Comparison of ENCODE assay signal across 16 cellular contexts in genomic region chr15:67761343-67761742, GRCh38.
DNase-seq lines count a peak whose midpoint lies in the region; ATAC-seq, FAIRE-seq and TF ChIP-seq lines count a peak whose summit lies in the region.
"Had no signal": no experiment of that assay in that cellular context is flagged by ENCODE, and none has a peak within 500 bp of the region (broad histone marks: within the 10 kb centered on the region; RNA-seq: fewer than 3 reads in every experiment).

No MANE protein-coding gene starts in this region.

- H3K4me2 ChIP-seq in Loucy (ENCODE audit: low read depth, low read length, poor library complexity, severe bottlenecking), result peak overlapping the region; percentile 34

- peak overlapping the region; percentile 44 for H3K9ac ChIP-seq in Loucy (ENCODE audit: low read depth, low read length, poor library complexity, severe bottlenecking)
- H3K9ac ChIP-seq: GM23248 had no signal

- TF ChIP-seq CTCF in Loucy (conservative IDR thresholded peaks at IDR 0.05; ENCODE audit: low read length), result no peak
- TF ChIP-seq CTCF in mucosa of descending colon (IDR thresholded peaks at IDR 0.05), result no peak
- TF ChIP-seq CTCF in chondrocyte (IDR thresholded peaks at IDR 0.05), result no peak
- TF ChIP-seq CTCF in upper lobe of left lung (IDR thresholded peaks at IDR 0.05), result no peak

- no peaks in the 10 kb centered on the region for H4K20me1 ChIP-seq in Loucy (ENCODE audit: insufficient read depth, low read length, poor library complexity, severe bottlenecking)

- H3F3A ChIP-seq in Loucy (ENCODE audit: low read depth), result no peaks in the 10 kb centered on the region; the same call in 1 of the 2 replicates

- no peaks in the 10 kb centered on the region for H3K79me2 ChIP-seq in Loucy (ENCODE audit: insufficient read depth, low read length)

- no peaks in the 10 kb centered on the region for H3K27me3 Mint-ChIP-seq in T-helper 17 cell
- no peaks in the 10 kb centered on the region for H3K27me3 Mint-ChIP-seq in chondrocyte (ENCODE audit: low read depth)
- H3K27me3 Mint-ChIP-seq: activated CD4-positive, alpha-beta T cell treated with anti-CD3 and anti-CD28 coated beads for 36 hours; CD4-positive, alpha-beta memory T cell had no signal

- TF ChIP-seq POLR2A in GM12891 (IDR thresholded peaks at IDR 0.05; ENCODE audit: low read depth, low read length) (no peak), upper lobe of left lung (IDR thresholded peaks at IDR 0.05) (no peak)

- no peak overlapping the region for H3K4me3 Mint-ChIP-seq in T-helper 17 cell
- H3K4me3 Mint-ChIP-seq in chondrocyte (ENCODE audit: unreplicated experiment), result no peak overlapping the region
- H3K4me3 Mint-ChIP-seq: activated CD4-positive, alpha-beta T cell treated with anti-CD3 and anti-CD28 coated beads for 36 hours; T-helper 1 cell treated with Interleukin-12 subunit alpha and Interleukin-12 subunit beta and Interleukin-4 antibody, amounts not matched to agents 30 μg/mL and 1 μg/mL, for 36 hours had no signal

- H3K4me3 ChIP-seq in Loucy (ENCODE audit: low read length, poor library complexity, severe bottlenecking), result peak overlapping the region; percentile 16
- H3K4me3 ChIP-seq in mucosa of descending colon, result no peak overlapping the region
- H3K4me3 ChIP-seq in upper lobe of left lung, result no peak overlapping the region
- H3K4me3 ChIP-seq: GM23248 had no signal

- H2AFZ ChIP-seq in Loucy (ENCODE audit: low read length), result no peak overlapping the region
- H2AFZ ChIP-seq: GM23248 had no signal

- no peaks in the 10 kb centered on the region for H3K9me2 ChIP-seq in Loucy (replicated peaks; ENCODE audit: low read depth, low read length)

- H3K9me3 Mint-ChIP-seq in chondrocyte (ENCODE audit: low read depth), result no peaks in the 10 kb centered on the region
- H3K9me3 Mint-ChIP-seq: CD4-positive, alpha-beta memory T cell; T-helper 1 cell treated with Interleukin-12 subunit alpha and Interleukin-12 subunit beta and Interleukin-4 antibody, amounts not matched to agents 30 μg/mL and 1 μg/mL, for 36 hours had no signal

- no peak for DNase-seq in GM12891 (ENCODE audit: insufficient read length, low spot score)
- DNase-seq in T-helper 17 cell, result no peak
- DNase-seq in mucosa of descending colon, result peak in 1 of 3 donors; percentile 27
- DNase-seq in OCI-M2 (lab: John Stamatoyannopoulos, UW; ENCODE audit: unreplicated experiment), result no peak
- no peak for DNase-seq in chondrocyte (ENCODE audit: low spot score)
- DNase-seq in upper lobe of left lung, result no peak
- DNase-seq: activated CD4-positive, alpha-beta T cell treated with anti-CD3 and anti-CD28 coated beads for 36 hours; CD4-positive, alpha-beta memory T cell; GM23248; mesenchymal stem cell; NCI-H446 treated with DMSO at 0.1 percent for 48 hours; RPMI8226; stimulated activated naive CD8-positive, alpha-beta T cell treated with anti-CD3 and anti-CD28 coated beads, Interleukin-15, Interleukin-2, amounts not matched to agents 100 U/mL and 50 U/mL, for 24 hours had no signal

- H3K4me1 ChIP-seq in Loucy (ENCODE audit: insufficient read depth, low read length, poor library complexity, severe bottlenecking) (peaks cover 87% of the 10 kb centered on the region), mucosa of descending colon (ENCODE audit: low read depth) (peaks cover 14% of the 10 kb centered on the region), upper lobe of left lung (no peaks in the 10 kb centered on the region)

- H3K27me3 ChIP-seq in Loucy (ENCODE audit: insufficient read depth, low read length, poor library complexity, severe bottlenecking) (no peaks in the 10 kb centered on the region), upper lobe of left lung (no peaks in the 10 kb centered on the region)

- no peak for TF ChIP-seq EP300 in upper lobe of left lung (IDR thresholded peaks at IDR 0.05)

- H3K27ac ChIP-seq in upper lobe of left lung, result no peak overlapping the region
- H3K27ac ChIP-seq: GM23248 had no signal

- no peaks in the 10 kb centered on the region for H3K36me3 ChIP-seq in Loucy (ENCODE audit: insufficient read depth, low read length)
- H3K36me3 ChIP-seq in mucosa of descending colon (ENCODE audit: low read depth), result no peaks in the 10 kb centered on the region
- H3K36me3 ChIP-seq in upper lobe of left lung, result no peaks in the 10 kb centered on the region

- H3K9me3 ChIP-seq in Loucy (ENCODE audit: insufficient read depth, low read depth, low read length) (no peaks in the 10 kb centered on the region), T-helper 17 cell (ENCODE audit: control insufficient read depth, low read length, poor library complexity, severe bottlenecking) (no peaks in the 10 kb centered on the region), mucosa of descending colon (no peaks in the 10 kb centered on the region), upper lobe of left lung (no peaks in the 10 kb centered on the region)

- 65 to 67% methylated on average over 4 of the region's 4 CpGs for WGBS in upper lobe of left lung, 2 donors

- intact Hi-C loops in mucosa of descending colon (cut with DNase I, micrococcal nuclease), result no loop called here

- peak; percentile 77 for FAIRE-seq in GM12891 (lab: Jason Lieb, UNC)

- H3K27ac Mint-ChIP-seq in T-helper 17 cell (peak overlapping the region; percentile 27), chondrocyte (ENCODE audit: unreplicated experiment) (no peak overlapping the region)
- H3K27ac Mint-ChIP-seq: activated CD4-positive, alpha-beta T cell treated with anti-CD3 and anti-CD28 coated beads for 36 hours; T-helper 1 cell treated with Interleukin-12 subunit alpha and Interleukin-12 subunit beta and Interleukin-4 antibody, amounts not matched to agents 30 μg/mL and 1 μg/mL, for 36 hours had no signal

- no peak for ATAC-seq in T-helper 17 cell
- peak; percentile 97 for ATAC-seq in mucosa of descending colon
- no peak for ATAC-seq in HG02840 (IDR thresholded peaks at IDR 0.05; ENCODE audit: low FRiP score, unreplicated experiment)
- no peak for ATAC-seq in upper lobe of left lung (ENCODE audit: low FRiP score in 2 of 2)
- ATAC-seq: activated CD4-positive, alpha-beta T cell treated with anti-CD3 and anti-CD28 coated beads for 36 hours; stimulated activated naive CD8-positive, alpha-beta T cell treated with anti-CD3 and anti-CD28 coated beads, Interleukin-15, Interleukin-2, amounts not matched to agents 100 U/mL and 50 U/mL, for 24 hours had no signal

- H3K4me1 Mint-ChIP-seq in T-helper 17 cell (peaks cover 43% of the 10 kb centered on the region), chondrocyte (ENCODE audit: low read depth) (peaks cover 4% of the 10 kb centered on the region)

- H3K36me3 Mint-ChIP-seq in T-helper 17 cell (ENCODE audit: low read depth) (no peaks in the 10 kb centered on the region), chondrocyte (ENCODE audit: low read depth) (peaks cover 3% of the 10 kb centered on the region)

TF ChIP-seq in GM12891, 5 proteins besides CTCF, POLR2A, EP300 and RAD21:
- TF ChIP-seq TAF1 (IDR thresholded peaks at IDR 0.05; ENCODE audit: low read depth, low read length), result no peak
- no peak for TF ChIP-seq POLR2AphosphoS5 (IDR thresholded peaks at IDR 0.05; ENCODE audit: low read depth, low read length)
- no peak for TF ChIP-seq POU2F2 (IDR thresholded peaks at IDR 0.05; ENCODE audit: low read depth, low read length)
- TF ChIP-seq PAX5 (IDR thresholded peaks at IDR 0.05; ENCODE audit: insufficient read depth, low read length, severe bottlenecking), result no peak
- TF ChIP-seq SPI1 (IDR thresholded peaks at IDR 0.05; ENCODE audit: low read depth, low read length), result no peak
TF ChIP-seq in GM12891: peak in this region for 0.
